ENCODE assay signal across 8 cellular contexts in genomic region chr7:1136841-1137516, GRCh38. TPM values are rescaled to one million over a fixed set of nuclear protein-coding genes. Genes with fewer than 3 reads are reported as not detected.
A peak's percentile ranks its signal among the peaks of the same experiment; 100 is the strongest.
DNase-seq lines count a peak whose midpoint lies in the region; ATAC-seq and TF ChIP-seq lines count a peak whose summit lies in the region.

No MANE protein-coding gene starts in this region.

- intact Hi-C loops in heart right ventricle (cut with DNase I) (loop anchor here in 4 of 10 donors (5.0 to 10.0 kb wide), 3 partner anchors 50 to 142 kb away; partner anchors contain the start of gene GPER1 (in 2 of the 4)), Right ventricle myocardium inferior (cut with DNase I) (no loop called here)

- peak overlapping the region; percentile 96 for H2AFZ ChIP-seq in neuronal stem cell (ENCODE audit: low read length)

- no peak overlapping the region for H3K14ac ChIP-seq in neuronal stem cell (ENCODE audit: low read length)

- TF ChIP-seq CTCF in heart right ventricle (IDR thresholded peaks at IDR 0.05), result no peak

- ATAC-seq in heart right ventricle, result no peak
- no peak for ATAC-seq in Right ventricle myocardium inferior
- no peak for ATAC-seq in HG02970 (IDR thresholded peaks at IDR 0.05; ENCODE audit: low FRiP score, unreplicated experiment)

- H3K27ac ChIP-seq in heart right ventricle (no peak overlapping the region), duodenal mucosa (ENCODE audit: low read depth, low read length) (no peak overlapping the region), neuronal stem cell (replicated peaks; ENCODE audit: low read length) (no peak overlapping the region)

- peak overlapping the region in 8 of 10 donors; percentile 58 to 95 (median 80) for H3K4me3 ChIP-seq in heart right ventricle
- peak overlapping the region; percentile 89 to 93 for H3K4me3 ChIP-seq in duodenal mucosa (ENCODE audit: low read depth in 1 of 2, low read length in 2 of 2)
- H3K4me3 ChIP-seq in neuronal stem cell (ENCODE audit: low read length in 2 of 2), result peak overlapping the region; percentile 83 to 85

- H3K4me2 ChIP-seq in neuronal stem cell (ENCODE audit: insufficient read depth, low read length, poor library complexity, severe bottlenecking), result peak overlapping the region; percentile 66

- H3K9me3 ChIP-seq in heart right ventricle, result peaks cover 0 to 5% (median 0%) of the 10 kb centered on the region in 11 donors
- H3K9me3 ChIP-seq in duodenal mucosa (ENCODE audit: control insufficient read depth in 1 of 2, low read length in 2 of 2), result no peaks in the 10 kb centered on the region
- H3K9me3 ChIP-seq in neuronal stem cell (replicated peaks in 1 of 2; ENCODE audit: control insufficient read depth in 2 of 2, insufficient read depth in 1 of 2, low read depth in 1 of 2, low read length in 2 of 2), result peaks cover 4% of the 10 kb centered on the region in 2 donors

- H3K79me1 ChIP-seq in neuronal stem cell (ENCODE audit: low read depth, low read length), result peaks cover 7% of the 10 kb centered on the region

- no peak overlapping the region for H2BK120ac ChIP-seq in neuronal stem cell (ENCODE audit: low read depth, low read length)

- no peak overlapping the region for H3K18ac ChIP-seq in neuronal stem cell (ENCODE audit: low read length)

- H2BK12ac ChIP-seq in neuronal stem cell (ENCODE audit: low read length), result no peak overlapping the region

- no peak overlapping the region for H4K8ac ChIP-seq in neuronal stem cell (ENCODE audit: low read depth, low read length)

- no peak overlapping the region for H2BK15ac ChIP-seq in neuronal stem cell (ENCODE audit: low read length)

- H2AK5ac ChIP-seq in neuronal stem cell (ENCODE audit: low read depth, low read length), result no peak overlapping the region

- H4K91ac ChIP-seq in neuronal stem cell (ENCODE audit: low read depth, low read length, poor library complexity), result no peak overlapping the region

- 21 to 31% methylated on average over 9 of the region's 9 CpGs for WGBS in heart right ventricle, 2 donors
- WGBS in neuronal stem cell (ENCODE audit: extremely low coverage in 2 of 2, insufficient read length in 2 of 2, insufficient replicate concordance in 1 of 2), 2 donors, result no CpG with 5 or more reads among the region's 9 CpGs

- no peak overlapping the region for H3K23ac ChIP-seq in neuronal stem cell (ENCODE audit: low read depth, low read length, poor library complexity)

- H3K4ac ChIP-seq in neuronal stem cell (ENCODE audit: low read length), result no peak overlapping the region

- DNase-seq in heart right ventricle (no peak), Right ventricle myocardium inferior (ENCODE audit: missing footprints) (no peak), OCI-M1 (lab: John Stamatoyannopoulos, UW) (peak; percentile 33), neuronal stem cell (ENCODE audit: low spot score) (no peak), GDM1 (lab: John Stamatoyannopoulos, UW) (no peak)
- no peak for DNase-seq in activated CD4-positive, CD25-positive, alpha-beta regulatory T cell treated with anti-CD3 and anti-CD28 coated beads, Interleukin-2, amount 50 U/mL, for 72 hours

- H3K9ac ChIP-seq in duodenal mucosa (ENCODE audit: low read depth in 1 of 2, low read length in 2 of 2) (no peak overlapping the region), neuronal stem cell (ENCODE audit: low read depth, low read length, poor library complexity) (no peak overlapping the region)

- H3K36me3 ChIP-seq in heart right ventricle, result peaks cover 0 to 4% (median 0%) of the 10 kb centered on the region in 9 donors
- H3K36me3 ChIP-seq in duodenal mucosa (ENCODE audit: control insufficient read depth in 1 of 2, insufficient read depth in 2 of 2, low read length in 2 of 2), result no peaks in the 10 kb centered on the region
- H3K36me3 ChIP-seq in neuronal stem cell (replicated peaks in 1 of 2; ENCODE audit: control insufficient read depth in 2 of 2, insufficient read depth in 2 of 2, low read length in 2 of 2), result peaks cover 6 to 9% of the 10 kb centered on the region in 2 donors

- H3K4me1 ChIP-seq in heart right ventricle (peaks cover 0 to 20% (median 16%) of the 10 kb centered on the region in 9 donors), duodenal mucosa (ENCODE audit: control insufficient read depth in 1 of 2, insufficient read depth in 2 of 2, low read length in 2 of 2) (peaks cover 10 to 11% of the 10 kb centered on the region in 2 donors), neuronal stem cell (ENCODE audit: control insufficient read depth in 2 of 2, insufficient read depth in 1 of 2, low read depth in 1 of 2, low read length in 2 of 2) (peaks cover 7% of the 10 kb centered on the region in 2 donors)

- H3K27me3 ChIP-seq in heart right ventricle (no peaks in the 10 kb centered on the region), duodenal mucosa (ENCODE audit: control insufficient read depth in 1 of 2, insufficient read depth in 2 of 2, low read length in 2 of 2) (no peaks in the 10 kb centered on the region), neuronal stem cell (ENCODE audit: control insufficient read depth in 3 of 3, insufficient read depth in 3 of 3, low read depth in 1 of 3, low read length in 3 of 3) (peaks cover 0 to 2% (median 0%) of the 10 kb centered on the region in 3 experiments)

- no peak overlapping the region for H2BK5ac ChIP-seq in neuronal stem cell (ENCODE audit: low read length)

RNA-seq across cellular contexts. Expression of gene ZFAND2A, which starts 23.0 kb away (rescaled TPM):
- total RNA-seq in heart right ventricle (10 to 100 TPM in 4 of 10 donors, 1 to 10 TPM in 6; 4.4 to 11.2 (median 7.7) TPM), Right ventricle myocardium inferior (5.9 TPM)
- polyA plus RNA-seq in heart right ventricle, result 10 to 100 TPM; 26.9 to 32.6 TPM
- 9.5 TPM for polyA plus RNA-seq in neuronal stem cell (2013, experiment 1 of 2)
- polyA plus RNA-seq in neuronal stem cell (2013, experiment 2 of 2), result 8.7 TPM

RNA-seq across cellular contexts. Expression of gene GPER1, which starts 49.1 kb away (rescaled TPM):
- total RNA-seq in heart right ventricle, result 1 to 10 TPM; 1.1 to 4.7 (median 1.7) TPM
- 1 to 10 TPM; 3.0 to 4.5 TPM for polyA plus RNA-seq in heart right ventricle
- total RNA-seq in Right ventricle myocardium inferior, result 3.6 TPM
- polyA plus RNA-seq in neuronal stem cell (2013, experiment 1 of 2), result 0.63 TPM
- polyA plus RNA-seq in neuronal stem cell (2013, experiment 2 of 2), result 0.66 TPM
